32 cellular contexts compared by ENCODE assay signal in genomic region chr9:35700031-35700430, GRCh38. TPM values are rescaled to one million over a fixed set of nuclear protein-coding genes. Genes with fewer than 3 reads are reported as not detected.
"Had no signal": no experiment of that assay in that cellular context is flagged by ENCODE, and none has a peak within 500 bp of the region (broad histone marks: within the 10 kb centered on the region; RNA-seq: fewer than 3 reads in every experiment).

No MANE protein-coding gene starts in this region.

- H3K9ac ChIP-seq: parathyroid adenoma had no signal

- H3K9me3 ChIP-seq: colonic mucosa, heart left ventricle, lower lobe of right lung, right lobe of liver, stomach, suprapubic skin, transverse colon had no signal

- H3K4me3 ChIP-seq: cardiac muscle cell, colonic mucosa, dorsolateral prefrontal cortex, heart left ventricle, lower lobe of right lung, right lobe of liver, skin epidermis, stomach, suprapubic skin, transverse colon had no signal

- ATAC-seq: activated naive CD4-positive, alpha-beta T cell treated with anti-CD3 and anti-CD28 coated beads, Interleukin-2, amount 50 U/mL, for 72 hours; activated T-cell treated with anti-CD3 and anti-CD28 coated beads, Interleukin-2, amount 50 U/mL, for 72 hours; heart left ventricle; lower lobe of right lung; naive thymus-derived CD8-positive, alpha-beta T cell; right lobe of liver; stimulated activated naive B cell treated with anti-CD40 and anti-IgM and Interleukin-4, amounts not matched to agents 10 μg/mL and 1 μg/mL and 100 μg/mL, for 72 hours had no signal

- H3K79me2 ChIP-seq: parathyroid adenoma had no signal

- H3K27me3 ChIP-seq: cardiac muscle cell, colonic mucosa, dorsolateral prefrontal cortex, heart left ventricle, right lobe of liver, stomach, suprapubic skin, transverse colon had no signal

- DNase-seq: activated CD4-positive, alpha-beta T cell treated with anti-CD3 and anti-CD28 coated beads for 4 hours; activated CD4-positive, alpha-beta T cell treated with anti-CD3 and anti-CD28 coated beads, Interleukin-2, amount 50 U/mL, for 4 hours; activated naive CD4-positive, alpha-beta T cell; activated T-cell treated with anti-CD3 and anti-CD28 coated beads for 4 hours; activated T-cell treated with anti-CD3 and anti-CD28 coated beads, Interleukin-2, amount 50 U/mL, for 72 hours; anterior cingulate cortex; cerebellar nuclear complex; colonic mucosa; dorsolateral prefrontal cortex; effector memory CD4-positive, alpha-beta T cell; immature natural killer cell; lower lobe of right lung; mesenchymal stem cell; naive thymus-derived CD8-positive, alpha-beta T cell; nucleus accumbens; right lobe of liver; stimulated activated CD4-positive, alpha-beta T cell treated with anti-CD3 and anti-CD28 coated beads, Interleukin-1b, Interleukin-23, amount 100 ng/mL, for 48 hours; stimulated activated CD4-positive, alpha-beta T cell treated with anti-CD3 and anti-CD28 coated beads, Interleukin-4, amount 100 ng/mL, for 4 hours; stimulated activated naive B cell treated with anti-CD40 and anti-IgM and Interleukin-4, amounts not matched to agents 10 μg/mL and 1 μg/mL and 100 μg/mL, for 72 hours; stomach; SW 1271; T-helper 9 cell; transverse colon had no signal

- H3K27ac ChIP-seq: cardiac muscle cell, colonic mucosa, dorsolateral prefrontal cortex, lower lobe of right lung, parathyroid adenoma, right lobe of liver, skin epidermis, suprapubic skin, VCaP had no signal

- H2AFZ ChIP-seq: parathyroid adenoma had no signal

- H3K4me1 ChIP-seq: colonic mucosa, right lobe of liver had no signal

RNA-seq across cellular contexts. Expression of gene CA9, which starts 26.3 kb away (rescaled TPM):
- total RNA-seq: epithelial cell of proximal tubule; fibroblast of villous mesenchyme; lower lobe of right lung; naive thymus-derived CD8-positive, alpha-beta T cell; transverse colon had no signal
- polyA plus RNA-seq: immature natural killer cell; naive thymus-derived CD8-positive, alpha-beta T cell had no signal
